Comparison of ENCODE assay signal across 14 cellular contexts in the genomic region with DNA sequence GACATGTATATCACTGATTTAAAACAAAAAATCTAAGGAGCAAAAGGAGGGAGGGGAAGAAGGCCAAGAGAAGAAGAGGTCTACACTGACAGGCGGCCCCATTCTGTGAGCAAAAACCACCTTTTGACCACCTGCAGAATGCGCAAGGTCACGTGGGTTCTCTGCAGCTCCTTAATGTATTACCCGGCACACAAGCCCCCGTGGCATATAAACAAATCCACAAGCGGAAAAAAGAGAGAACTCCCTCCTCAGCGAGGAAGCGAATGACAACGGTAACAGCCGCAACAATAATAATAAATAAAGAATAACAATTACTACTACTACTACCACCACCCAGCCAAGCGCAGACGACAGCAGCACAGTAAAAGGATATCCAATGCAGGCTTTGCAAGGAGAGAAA. TPM values are rescaled to one million over a fixed set of nuclear protein-coding genes. Genes with fewer than 3 reads are reported as not detected.
DNase-seq lines count a peak whose midpoint lies in the region; ATAC-seq and TF ChIP-seq lines count a peak whose summit lies in the region.
"Had no signal": no experiment of that assay in that cellular context is flagged by ENCODE, and none has a peak within 500 bp of the region (broad histone marks: within the 10 kb centered on the region; RNA-seq: fewer than 3 reads in every experiment).

No MANE protein-coding gene starts in this region.

- no peak for DNase-seq in CD8-positive, alpha-beta memory T cell
- DNase-seq in H7 (peak; percentile 30), WTC11 (ENCODE audit: low spot score) (no peak), left kidney (ENCODE audit: low read depth, low spot score) (peak; percentile 9), DMS 273 (lab: John Stamatoyannopoulos, UW; ENCODE audit: unreplicated experiment) (no peak), NCI-H82 treated with DMSO at 0.1 percent for 48 hours (lab: John Stamatoyannopoulos, UW; ENCODE audit: unreplicated experiment) (no peak), SK-N-SH (no peak)
- DNase-seq: activated CD4-positive, alpha-beta T cell treated with anti-CD3 and anti-CD28 coated beads for 48 hours; activated gamma-delta T cell; CD8-positive, alpha-beta T cell; heart left ventricle; left ventricle myocardium superior; NCI-H1092; testis had no signal

- no peak for ATAC-seq in WTC11
- ATAC-seq: CD8-positive, alpha-beta T cell; heart left ventricle; left ventricle myocardium superior had no signal

- POLR2A ChIA-PET in CD8-positive, alpha-beta memory T cell (lab: Charles Lee), result no interaction called here
- POLR2A ChIA-PET in WTC11 (lab: Charles Lee) (interaction anchor here (0.5 kb wide), 1 partner anchor 24 kb away, joined by 3 read pairs; no protein-coding TSS in a partner anchor), SK-N-SH (lab: Yijun Ruan, JAX) (no interaction called here)

- H3K27ac ChIP-seq in CD8-positive, alpha-beta memory T cell (ENCODE audit: low read depth, low read length), result no peak overlapping the region
- no peak overlapping the region for H3K27ac ChIP-seq in SK-N-SH (ENCODE audit: low read depth in 2 of 2, low read length in 1 of 2)
- H3K27ac ChIP-seq: heart left ventricle, testis had no signal

- no peak overlapping the region for H3K9ac ChIP-seq in SK-N-SH

- peak overlapping the region in 4 of 7 donors; percentile 16 to 38 (median 28) for H3K4me3 Mint-ChIP-seq in CD8-positive, alpha-beta memory T cell
- H3K4me3 Mint-ChIP-seq in WTC11, result peak overlapping the region; percentile 74
- H3K4me3 Mint-ChIP-seq: CD8-positive, alpha-beta T cell had no signal

- peaks cover 39 to 53% of the 10 kb centered on the region in 2 donors for H3K27me3 Mint-ChIP-seq in CD8-positive, alpha-beta memory T cell
- H3K27me3 Mint-ChIP-seq in WTC11 (ENCODE audit: low read depth), result peaks cover 20% of the 10 kb centered on the region

- no peak for TF ChIP-seq EP300 in SK-N-SH (IDR thresholded peaks at IDR 0.05; ENCODE audit: borderline replicate concordance in 1 of 2, low read depth in 1 of 2, low read length in 1 of 2)

- no peaks in the 10 kb centered on the region for H3K79me2 ChIP-seq in SK-N-SH (ENCODE audit: insufficient read depth)

- no peaks in the 10 kb centered on the region for H3K9me2 ChIP-seq in SK-N-SH

- peaks cover 11% of the 10 kb centered on the region for H3K27me3 ChIP-seq in CD8-positive, alpha-beta memory T cell (ENCODE audit: insufficient read depth, low read length, poor library complexity, severe bottlenecking)
- H3K27me3 ChIP-seq in H7 (ENCODE audit: control insufficient read depth, insufficient read depth, low read length) (peaks cover 25% of the 10 kb centered on the region), SK-N-SH (ENCODE audit: insufficient read depth) (peaks cover 4% of the 10 kb centered on the region; the same call in 1 of the 2 replicates)
- H3K27me3 ChIP-seq: testis had no signal

- peaks cover 0 to 2% (median 0%) of the 10 kb centered on the region in 3 donors for H3K36me3 Mint-ChIP-seq in CD8-positive, alpha-beta memory T cell
- H3K36me3 Mint-ChIP-seq in WTC11, result peaks cover 18% of the 10 kb centered on the region
- H3K36me3 Mint-ChIP-seq: CD8-positive, alpha-beta T cell had no signal

- no peaks in the 10 kb centered on the region for H3K36me3 ChIP-seq in CD8-positive, alpha-beta memory T cell (ENCODE audit: insufficient read depth, low read length)
- H3K36me3 ChIP-seq in H7 (replicated peaks; ENCODE audit: control insufficient read depth, insufficient read depth, low read length), result no peaks in the 10 kb centered on the region
- no peaks in the 10 kb centered on the region for H3K36me3 ChIP-seq in SK-N-SH (replicated peaks in 1 of 2; ENCODE audit: control insufficient read depth in 1 of 2, insufficient read depth in 2 of 2, low read length in 1 of 2)
- H3K36me3 ChIP-seq: heart left ventricle had no signal

- no peaks in the 10 kb centered on the region for H3F3A ChIP-seq in SK-N-SH (replicated peaks; ENCODE audit: insufficient read depth)

- TF ChIP-seq CTCF in WTC11 (IDR thresholded peaks at IDR 0.05) (no peak), SK-N-SH (IDR thresholded peaks at IDR 0.05) (no peak)

- H3K27ac Mint-ChIP-seq in CD8-positive, alpha-beta memory T cell, result no peak overlapping the region
- no peak overlapping the region for H3K27ac Mint-ChIP-seq in WTC11
- H3K27ac Mint-ChIP-seq: CD8-positive, alpha-beta T cell had no signal

- WGBS in SK-N-SH (ENCODE audit: low lambda C conversion rate), result 77% methylated on average over 12 of the region's 12 CpGs

- TF ChIP-seq RAD21 in SK-N-SH (IDR thresholded peaks at IDR 0.05; ENCODE audit: low read length), result no peak

- no peaks in the 10 kb centered on the region for H3K4me1 ChIP-seq in CD8-positive, alpha-beta memory T cell (ENCODE audit: insufficient read depth, low read length)
- H3K4me1 ChIP-seq in SK-N-SH (ENCODE audit: control insufficient read depth in 1 of 2, insufficient read depth in 2 of 2, low read depth in 1 of 2, low read length in 1 of 2), result peaks cover 0 to 3% of the 10 kb centered on the region in 2 experiments; a peak in 1 of 4 replicates
- H3K4me1 ChIP-seq: testis had no signal

- H3K9me3 Mint-ChIP-seq in CD8-positive, alpha-beta memory T cell, result peaks cover 4 to 13% (median 13%) of the 10 kb centered on the region in 5 donors
- H3K9me3 Mint-ChIP-seq in WTC11, result peaks cover 25% of the 10 kb centered on the region

- no peaks in the 10 kb centered on the region for H4K20me1 ChIP-seq in SK-N-SH (ENCODE audit: insufficient read depth)

- peaks cover 8 to 10% (median 8%) of the 10 kb centered on the region in 3 donors for H3K4me1 Mint-ChIP-seq in CD8-positive, alpha-beta memory T cell
- peaks cover 20% of the 10 kb centered on the region for H3K4me1 Mint-ChIP-seq in WTC11

- H2AFZ ChIP-seq in SK-N-SH (ENCODE audit: low read depth), result no peak overlapping the region

- CTCF ChIA-PET in CD8-positive, alpha-beta memory T cell (lab: Charles Lee), result no interaction called here
- CTCF ChIA-PET in WTC11 (lab: Charles Lee), result no interaction called here
- CTCF ChIA-PET in SK-N-SH (lab: Yijun Ruan, JAX), result no interaction called here

- H3K9me3 ChIP-seq in CD8-positive, alpha-beta memory T cell (ENCODE audit: low read length), result no peaks in the 10 kb centered on the region
- H3K9me3 ChIP-seq in SK-N-SH, result no peaks in the 10 kb centered on the region
- H3K9me3 ChIP-seq: testis had no signal

- H3K4me2 ChIP-seq in SK-N-SH, result no peak overlapping the region

- H3K4me3 ChIP-seq in CD8-positive, alpha-beta memory T cell (ENCODE audit: low read length), result no peak overlapping the region
- H3K4me3 ChIP-seq in H7 (ENCODE audit: insufficient read depth, low read depth, low read length) (peak overlapping the region; percentile 73; the same call in 1 of the 2 replicates), SK-N-SH (ENCODE audit: low read depth in 2 of 2, low read length in 1 of 2) (no peak overlapping the region; a peak in 1 of 4 replicates)
- H3K4me3 ChIP-seq: heart left ventricle, testis had no signal

TF ChIP-seq in SK-N-SH, 30 proteins besides CTCF, POLR2A, EP300 and RAD21:
- no peak for TF ChIP-seq YY1 (IDR thresholded peaks at IDR 0.05; ENCODE audit: low read depth)
- TF ChIP-seq, protein P1, sequence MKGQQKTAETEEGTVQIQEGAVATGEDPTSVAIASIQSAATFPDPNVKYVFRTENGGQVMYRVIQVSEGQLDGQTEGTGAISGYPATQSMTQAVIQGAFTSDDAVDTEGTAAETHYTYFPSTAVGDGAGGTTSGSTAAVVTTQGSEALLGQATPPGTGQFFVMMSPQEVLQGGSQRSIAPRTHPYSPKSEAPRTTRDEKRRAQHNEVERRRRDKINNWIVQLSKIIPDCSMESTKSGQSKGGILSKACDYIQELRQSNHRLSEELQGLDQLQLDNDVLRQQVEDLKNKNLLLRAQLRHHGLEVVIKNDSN (IDR thresholded peaks at IDR 0.05; ENCODE audit: borderline replicate concordance, low read depth), result no peak
- no peak for TF ChIP-seq IRF3 (IDR thresholded peaks at IDR 0.05; ENCODE audit: low read depth, low read length)

RNA-seq across cellular contexts. Expression of gene KSR2, which starts 1.3 kb away (rescaled TPM):
- total RNA-seq in CD8-positive, alpha-beta memory T cell, result under 1 TPM; 0.07 to 0.11 TPM
- polyA plus RNA-seq in CD8-positive, alpha-beta memory T cell, result not detected
- 0.10 and 0.15 TPM in 2 replicates for total RNA-seq in H7 (2014; rRNA removed; shearing (Covaris generic))
- total RNA-seq in WTC11 (2021), result 2.4 to 2.6 TPM (median 2.4 TPM) in 3 replicates
- 0.12 and 0.15 TPM in 2 replicates for polyA plus RNA-seq in SK-N-SH (2012; rRNA removed)
- polyA plus RNA-seq in SK-N-SH (2012; cell fraction: cytosol; rRNA removed), result 0.06 and 0.10 TPM in 2 replicates
- 0.18 and 0.27 TPM in 2 replicates for polyA plus RNA-seq in SK-N-SH (2012; cell fraction: nucleus; rRNA removed)
- total RNA-seq: left ventricle myocardium superior had no signal

RNA-seq across cellular contexts. Expression of gene RFC5, which starts 49.0 kb away (rescaled TPM):
- total RNA-seq in CD8-positive, alpha-beta memory T cell, result 10 to 100 TPM; 66.1 to 67.4 TPM
- 14.0 TPM for polyA plus RNA-seq in CD8-positive, alpha-beta memory T cell
- 55.0 and 59.1 TPM in 2 replicates for total RNA-seq in H7 (2014; rRNA removed; shearing (Covaris generic))
- 34.5 to 35.9 TPM (median 35.2 TPM) in 3 replicates for total RNA-seq in WTC11 (2021)
- polyA plus RNA-seq in SK-N-SH (2012; rRNA removed), result 15.3 and 16.0 TPM in 2 replicates
- 11.6 and 13.2 TPM in 2 replicates for polyA plus RNA-seq in SK-N-SH (2012; cell fraction: cytosol; rRNA removed)
- 29.4 and 32.5 TPM in 2 replicates for polyA plus RNA-seq in SK-N-SH (2012; cell fraction: nucleus; rRNA removed)

Comparison
In these comparisons a context has a peak if more than half of its experiments do, and no peak if none do; other contexts are left out.
1. DNase-seq: peak in H7 (single experiment) and left kidney (single experiment); none in CD8-positive, alpha-beta memory T cell (0 of 5), WTC11 (single experiment), DMS 273 (single experiment), NCI-H82 treated with DMSO at 0.1 percent for 48 hours (single experiment) and SK-N-SH (single experiment).